12 cellular contexts compared by ENCODE assay signal in genomic region chr3:66386011-66386924, GRCh38.
DNase-seq lines count a peak whose midpoint lies in the region; ATAC-seq and TF ChIP-seq lines count a peak whose summit lies in the region.
"Had no signal": no experiment of that assay in that cellular context is flagged by ENCODE, and none has a peak within 500 bp of the region (broad histone marks: within the 10 kb centered on the region; RNA-seq: fewer than 3 reads in every experiment).

No MANE protein-coding gene starts in this region.

- no peaks in the 10 kb centered on the region for H3K9me3 ChIP-seq in gastroesophageal sphincter
- H3K9me3 ChIP-seq: upper lobe of right lung had no signal

- H3K27me3 ChIP-seq in gastroesophageal sphincter, result no peaks in the 10 kb centered on the region
- H3K27me3 ChIP-seq: cardiac muscle cell, upper lobe of right lung had no signal

- no peak for TF ChIP-seq POLR2A in gastroesophageal sphincter (IDR thresholded peaks at IDR 0.05)

- no peak for TF ChIP-seq EP300 in gastroesophageal sphincter (IDR thresholded peaks at IDR 0.05)

- H3K27me3 Mint-ChIP-seq in endothelial cell (ENCODE audit: unreplicated experiment), result peaks cover 11% of the 10 kb centered on the region

- H3K27ac ChIP-seq in gastroesophageal sphincter, result no peak overlapping the region
- H3K27ac ChIP-seq: cardiac muscle cell, upper lobe of right lung had no signal

- no peak overlapping the region for H3K27ac Mint-ChIP-seq in endothelial cell (ENCODE audit: unreplicated experiment)

- H3K36me3 ChIP-seq in gastroesophageal sphincter, result peaks cover 4 to 76% of the 10 kb centered on the region in 2 donors

- peaks cover 0 to 12% (median 0%) of the 10 kb centered on the region in 3 donors for H3K4me1 ChIP-seq in gastroesophageal sphincter
- H3K4me1 ChIP-seq: upper lobe of right lung had no signal

- H3K9me3 Mint-ChIP-seq in endothelial cell (ENCODE audit: unreplicated experiment), result no peaks in the 10 kb centered on the region

- DNase-seq in endothelial cell (ENCODE audit: low spot score) (no peak), EL (no peak), cerebellum (ENCODE audit: low spot score) (no peak)
- DNase-seq in activated CD4-positive, alpha-beta T cell treated with anti-CD3 and anti-CD28 coated beads for 4 hours, result no peak
- DNase-seq: kidney, NCI-H2029 treated with DMSO at 0.1 percent for 48 hours, upper lobe of right lung had no signal

- ATAC-seq in GM18508 (IDR thresholded peaks at IDR 0.05; ENCODE audit: insufficient read depth, unreplicated experiment), result peak; percentile 88
- ATAC-seq in GM21515 (IDR thresholded peaks at IDR 0.05; ENCODE audit: unreplicated experiment), result peak; percentile 85
- ATAC-seq in HG03280 (IDR thresholded peaks at IDR 0.05; ENCODE audit: unreplicated experiment), result peak; percentile 77
- ATAC-seq in gastroesophageal sphincter, result no peak
- ATAC-seq: upper lobe of right lung had no signal

- H3K4me3 ChIP-seq in gastroesophageal sphincter, result no peak overlapping the region
- H3K4me3 ChIP-seq: cardiac muscle cell, upper lobe of right lung had no signal

- no peaks in the 10 kb centered on the region for H3K4me1 Mint-ChIP-seq in endothelial cell (ENCODE audit: unreplicated experiment)

- WGBS in gastroesophageal sphincter (ENCODE audit: low coverage in 1 of 2), 2 donors, result 100% methylated on average over 1 of the region's 12 CpGs; no CpG with 5 or more reads in 1 of the 2 donors

- peaks cover 36% of the 10 kb centered on the region for H3K36me3 Mint-ChIP-seq in endothelial cell (ENCODE audit: low read depth, unreplicated experiment)

- TF ChIP-seq CTCF in endothelial cell (IDR thresholded peaks at IDR 0.05; ENCODE audit: unreplicated experiment) (no peak), gastroesophageal sphincter (IDR thresholded peaks at IDR 0.05) (no peak)

- peak overlapping the region; percentile 69 for H3K4me3 Mint-ChIP-seq in endothelial cell (ENCODE audit: unreplicated experiment)
